ENCODE assay signal across 11 cellular contexts in the genomic region with DNA sequence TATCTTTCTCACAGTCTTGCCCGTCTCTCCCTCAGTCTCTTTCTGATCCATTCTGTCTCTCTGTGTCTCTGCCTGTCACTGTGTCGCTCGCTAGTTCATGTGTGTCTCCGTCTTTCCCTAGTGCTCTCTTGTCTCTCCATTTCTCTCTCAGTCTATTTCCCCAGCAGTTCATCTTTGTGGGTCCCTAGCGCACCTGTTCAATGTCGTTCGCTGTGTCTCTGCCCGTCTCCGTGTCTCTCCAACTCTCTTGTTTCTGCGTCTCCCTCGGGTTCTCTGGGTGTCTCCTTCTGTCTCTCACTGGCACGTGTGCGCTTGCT. TPM values are rescaled to one million over a fixed set of nuclear protein-coding genes. Genes with fewer than 3 reads are reported as not detected.
A peak's percentile ranks its signal among the peaks of the same experiment; 100 is the strongest.
DNase-seq lines count a peak whose midpoint lies in the region; ATAC-seq, FAIRE-seq and TF ChIP-seq lines count a peak whose summit lies in the region.
"Had no signal": no experiment of that assay in that cellular context is flagged by ENCODE, and none has a peak within 500 bp of the region (broad histone marks: within the 10 kb centered on the region; RNA-seq: fewer than 3 reads in every experiment).

No MANE protein-coding gene starts in this region.

- CTCF ChIA-PET in endothelial cell of umbilical vein (lab: Charles Lee): no interaction called here

- TF ChIP-seq CTCF in endothelial cell of umbilical vein (IDR thresholded peaks at IDR 0.05; ENCODE audit: extremely low read depth in 1 of 2, insufficient read depth in 1 of 2, low read depth in 1 of 2, low read length in 2 of 2): no peak

- peak overlapping the region; percentile 26 for H3K4me2 ChIP-seq in endothelial cell of umbilical vein (ENCODE audit: insufficient read depth, low read length)

- H3K4me1 ChIP-seq in HUES48 (ENCODE audit: control insufficient read depth, insufficient read depth, low read length) (peaks cover 8% of the 10 kb centered on the region), endothelial cell of umbilical vein (ENCODE audit: control insufficient read depth, extremely low read depth, insufficient read depth, low read length) (peaks cover 5% of the 10 kb centered on the region)

- H3K9me1 ChIP-seq in endothelial cell of umbilical vein (replicated peaks; ENCODE audit: control insufficient read depth, extremely low read depth, insufficient read depth, low read length): no peaks in the 10 kb centered on the region

- H3K9ac ChIP-seq in HUES48 (ENCODE audit: low read depth, low read length) (no peak overlapping the region), endothelial cell of umbilical vein (replicated peaks; ENCODE audit: extremely low read depth, insufficient read depth, low read length) (no peak overlapping the region)

- peak overlapping the region; percentile 3 for H2AFZ ChIP-seq in endothelial cell of umbilical vein (ENCODE audit: low read depth, low read length)

- no peak for FAIRE-seq in endothelial cell of umbilical vein (lab: Jason Lieb, UNC)

- intact Hi-C loops in endothelial cell of umbilical vein (cut with micrococcal nuclease): no loop called here

- H3K4me3 ChIP-seq in HUES48 (ENCODE audit: low read depth, low read length) (peak overlapping the region; percentile 65), endothelial cell of umbilical vein (replicated peaks in 1 of 3; ENCODE audit: insufficient read depth in 1 of 3, low read depth in 1 of 3, low read length in 3 of 3) (peak overlapping the region in 2 of 3 experiments; percentile 14 to 26), skeletal muscle cell (ENCODE audit: low read depth, low read length) (peak overlapping the region; percentile 41)

- no peaks in the 10 kb centered on the region for H4K20me1 ChIP-seq in endothelial cell of umbilical vein (replicated peaks; ENCODE audit: control insufficient read depth, extremely low read depth, insufficient read depth, low read length)

- BruUV-seq in endothelial cell of umbilical vein (replicated peaks; lab: Mats Ljungman, UMichigan): no TSS peak

- POLR2A ChIA-PET in endothelial cell of umbilical vein (lab: Charles Lee): no interaction called here

- no peak for TF ChIP-seq POLR2A in endothelial cell of umbilical vein (IDR thresholded peaks at IDR 0.05; ENCODE audit: low read depth, low read length)

- no peaks in the 10 kb centered on the region for H3K79me2 ChIP-seq in endothelial cell of umbilical vein (ENCODE audit: control insufficient read depth, insufficient read depth, low read length)

- ATAC-seq in GM18868 (IDR thresholded peaks at IDR 0.05; ENCODE audit: unreplicated experiment) (peak; percentile 11), GM19397 (IDR thresholded peaks at IDR 0.05; ENCODE audit: unreplicated experiment) (no peak)

- H3K9me3 ChIP-seq in HUES48 (ENCODE audit: control insufficient read depth, insufficient read depth, low read length) (no peaks in the 10 kb centered on the region), endothelial cell of umbilical vein (replicated peaks; ENCODE audit: control insufficient read depth, insufficient read depth, low read length) (no peaks in the 10 kb centered on the region)

- H3K27ac ChIP-seq in HUES48 (ENCODE audit: low read depth, low read length) (no peak overlapping the region), endothelial cell of umbilical vein (ENCODE audit: insufficient read depth, low read depth, low read length) (no peak overlapping the region)

- peaks cover 100% of the 10 kb centered on the region for H3K27me3 ChIP-seq in HUES48 (ENCODE audit: control insufficient read depth, insufficient read depth, low read length)
- peaks cover 31 to 42% of the 10 kb centered on the region in 2 experiments for H3K27me3 ChIP-seq in endothelial cell of umbilical vein (ENCODE audit: control insufficient read depth in 2 of 2, insufficient read depth in 2 of 2, low read length in 2 of 2)

- DNase-seq in endothelial cell of umbilical vein (ENCODE audit: low read depth, low spot score) (no peak), skeletal muscle cell (ENCODE audit: low read depth) (no peak), NCI-H1694 treated with DMSO at 0.1 percent for 48 hours (lab: John Stamatoyannopoulos, UW) (no peak), T1000 (lab: John Stamatoyannopoulos, UW) (no peak), Kasumi-1 (lab: John Stamatoyannopoulos, UW) (no peak)

- dilution Hi-C loops in endothelial cell of umbilical vein (cut with MboI; ENCODE audit: extremely low pct_ligation_motif_present, low sequenced_read_pairs): no loop called here

- H3K36me3 ChIP-seq in HUES48 (ENCODE audit: control insufficient read depth, insufficient read depth, low read length) (no peaks in the 10 kb centered on the region), endothelial cell of umbilical vein (ENCODE audit: control insufficient read depth in 2 of 2, extremely low read depth in 1 of 2, insufficient read depth in 2 of 2, low read length in 2 of 2) (no peaks in the 10 kb centered on the region)

TF ChIP-seq in endothelial cell of umbilical vein, 7 proteins besides CTCF, POLR2A, EP300 and RAD21:
- TF ChIP-seq GATA2 (IDR thresholded peaks at IDR 0.05; ENCODE audit: insufficient read depth, insufficient read length, low read depth, low read length) (no peak), MYC (IDR thresholded peaks at IDR 0.05; ENCODE audit: low read depth, low read length) (no peak), POLR2AphosphoS5 (IDR thresholded peaks at IDR 0.05; ENCODE audit: insufficient read depth, low read depth, low read length) (no peak), EZH2 (IDR thresholded peaks at IDR 0.05; ENCODE audit: borderline replicate concordance, low read depth, low read length, severe bottlenecking) (no peak), FOS (IDR thresholded peaks at IDR 0.05; ENCODE audit: borderline replicate concordance, insufficient read depth, low read length) (no peak), JUN (IDR thresholded peaks at IDR 0.05; ENCODE audit: borderline replicate concordance, insufficient read depth, insufficient read length, low read depth) (no peak)
- TF ChIP-seq, protein P1, sequence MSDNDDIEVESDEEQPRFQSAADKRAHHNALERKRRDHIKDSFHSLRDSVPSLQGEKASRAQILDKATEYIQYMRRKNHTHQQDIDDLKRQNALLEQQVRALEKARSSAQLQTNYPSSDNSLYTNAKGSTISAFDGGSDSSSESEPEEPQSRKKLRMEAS (IDR thresholded peaks at IDR 0.05; ENCODE audit: insufficient read depth, insufficient read length): no peak

RNA-seq across cellular contexts. Expression of a gene that starts 1.5 kb away (rescaled TPM):
- not detected in 2 replicates for total RNA-seq in endothelial cell of umbilical vein
- polyA plus RNA-seq in endothelial cell of umbilical vein: not detected in 2 replicates
- polyA plus RNA-seq in endothelial cell of umbilical vein (2011; cell fraction: cytosol; rRNA removed): not detected in 2 replicates
- polyA plus RNA-seq in endothelial cell of umbilical vein (2011; cell fraction: nucleus; rRNA removed): not detected in 2 replicates
- polyA plus RNA-seq in endothelial cell of umbilical vein (2012): not detected in 2 replicates
- not detected in 2 replicates for polyA minus RNA-seq in endothelial cell of umbilical vein
- not detected for polyA minus RNA-seq in endothelial cell of umbilical vein (2011; cell fraction: cytosol; rRNA and poly(A)+ RNA removed)
- not detected in 2 replicates for polyA minus RNA-seq in endothelial cell of umbilical vein (2011; cell fraction: nucleus; rRNA and poly(A)+ RNA removed)
- total RNA-seq: dermis microvascular lymphatic vessel endothelial cell, LHCN-M2, mucosa of gallbladder had no signal
